1 cellular context compared by ENCODE assay signal in the genomic region with DNA sequence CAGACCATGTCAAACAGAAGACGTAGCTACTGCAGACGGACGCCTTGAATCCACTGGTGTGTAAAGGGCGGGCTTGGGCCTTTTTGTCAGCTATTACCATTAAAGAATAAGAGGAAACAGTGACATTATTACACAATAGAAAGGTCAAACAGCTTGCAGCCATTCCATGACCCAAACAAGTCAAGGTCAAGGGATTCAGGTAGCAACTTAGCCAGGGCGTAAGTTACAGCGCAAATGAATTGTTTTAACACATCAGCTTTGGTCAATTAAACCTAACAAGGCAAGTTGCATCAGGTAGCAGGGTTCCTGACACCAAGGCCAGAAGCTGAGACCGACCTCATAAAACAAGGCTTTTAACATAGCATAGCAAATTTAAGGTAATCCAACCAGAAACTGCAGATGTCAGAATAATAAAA.
TF ChIP-seq lines count a peak whose summit lies in the region.

No MANE protein-coding gene starts in this region.

TF ChIP-seq in HEK293, 187 proteins besides CTCF, POLR2A, EP300 and RAD21 (continued from another document):
- TF ChIP-seq ZBTB44 (tag by site-specific recombination; IDR thresholded peaks at IDR 0.05) (peak; percentile 54; the same call in 1 of the 2 replicates), ZNF311 (tag by site-specific recombination; IDR thresholded peaks at IDR 0.05; ENCODE audit: borderline replicate concordance) (no peak)
